In the genomic region with DNA sequence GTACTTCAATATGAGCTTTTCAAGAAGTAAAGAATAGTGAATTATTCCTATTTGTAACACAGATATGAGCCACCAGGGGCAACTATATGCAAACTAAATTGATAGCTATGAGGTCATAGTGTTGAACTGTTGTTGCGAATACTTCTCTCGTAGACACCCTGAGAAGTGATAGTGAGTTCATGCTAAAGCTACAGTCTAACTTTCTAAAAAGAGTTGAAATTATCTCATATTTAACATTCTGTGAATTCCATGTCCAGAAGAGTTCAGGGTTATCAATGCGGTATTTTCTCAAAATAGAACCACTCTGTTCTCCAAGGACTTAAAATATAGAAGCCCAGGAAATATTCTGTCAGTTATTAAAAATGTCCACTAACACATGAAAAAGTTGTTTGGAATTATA, we compare ENCODE assay signal across 24 cellular contexts.
"Had no signal": no experiment of that assay in that cellular context is flagged by ENCODE, and none has a peak within 500 bp of the region (broad histone marks: within the 10 kb centered on the region; RNA-seq: fewer than 3 reads in every experiment).

No MANE protein-coding gene starts in this region.

- ATAC-seq: activated CD8-positive, alpha-beta T cell treated with anti-CD3 and anti-CD28 coated beads for 36 hours; activated T-cell treated with anti-CD3 and anti-CD28 coated beads, Interleukin-2, amount 50 U/mL, for 4 hours; activated T-helper 17 cell treated with anti-CD3 and anti-CD28 coated beads, Interleukin-2, amount 50 U/mL, for 72 hours; body of pancreas; esophagus mucosa had no signal

- H3K27me3 Mint-ChIP-seq: activated CD4-positive, alpha-beta T cell treated with anti-CD3 and anti-CD28 coated beads, Interleukin-2, amount 10 ng/mL, durations not matched to agents 7 days and 5 days; activated CD8-positive, alpha-beta T cell treated with anti-CD3 and anti-CD28 coated beads for 36 hours; activated naive CD8-positive, alpha-beta T cell; activated T-helper 17 cell treated with anti-CD3 and anti-CD28 coated beads, Interleukin-2, amount 50 U/mL, for 72 hours; central memory CD8-positive, alpha-beta T cell had no signal

- H3K36me3 Mint-ChIP-seq: activated naive CD8-positive, alpha-beta T cell had no signal

- H3K4me1 Mint-ChIP-seq: activated CD4-positive, alpha-beta T cell treated with anti-CD3 and anti-CD28 coated beads, Interleukin-2, amount 10 ng/mL, durations not matched to agents 7 days and 5 days; activated T-helper 17 cell treated with anti-CD3 and anti-CD28 coated beads, Interleukin-2, amount 50 U/mL, for 72 hours; central memory CD8-positive, alpha-beta T cell had no signal

- H3K4me3 Mint-ChIP-seq: activated CD4-positive, alpha-beta T cell treated with anti-CD3 and anti-CD28 coated beads, Interleukin-2, amount 10 ng/mL, durations not matched to agents 7 days and 5 days; activated CD8-positive, alpha-beta T cell treated with anti-CD3 and anti-CD28 coated beads for 36 hours; activated naive CD8-positive, alpha-beta T cell; activated T-cell treated with anti-CD3 and anti-CD28 coated beads, Interleukin-2, amount 50 U/mL, for 4 hours; activated T-helper 17 cell treated with anti-CD3 and anti-CD28 coated beads, Interleukin-2, amount 50 U/mL, for 72 hours; central memory CD8-positive, alpha-beta T cell had no signal

- H3K9me3 ChIP-seq: body of pancreas, colonic mucosa had no signal

- H3K27ac Mint-ChIP-seq: activated CD4-positive, alpha-beta T cell treated with anti-CD3 and anti-CD28 coated beads, Interleukin-2, amount 10 ng/mL, durations not matched to agents 7 days and 5 days; activated CD8-positive, alpha-beta T cell treated with anti-CD3 and anti-CD28 coated beads for 36 hours; activated naive CD8-positive, alpha-beta T cell; activated T-helper 17 cell treated with anti-CD3 and anti-CD28 coated beads, Interleukin-2, amount 50 U/mL, for 72 hours had no signal

- H3K4me1 ChIP-seq: breast epithelium, colonic mucosa had no signal

- H3K4me3 ChIP-seq: body of pancreas, breast epithelium, colonic mucosa had no signal

- H3K36me3 ChIP-seq: breast epithelium, colonic mucosa had no signal

- H3K9me3 Mint-ChIP-seq: activated CD4-positive, alpha-beta T cell treated with anti-CD3 and anti-CD28 coated beads, Interleukin-2, amount 10 ng/mL, durations not matched to agents 7 days and 5 days; activated T-helper 17 cell treated with anti-CD3 and anti-CD28 coated beads, Interleukin-2, amount 50 U/mL, for 72 hours had no signal

- DNase-seq: activated CD4-positive, alpha-beta T cell treated with anti-CD3 and anti-CD28 coated beads for 1 hour; activated CD4-positive, alpha-beta T cell treated with anti-CD3 and anti-CD28 coated beads for 4 hours; activated CD4-positive, alpha-beta T cell treated with anti-CD3 and anti-CD28 coated beads, Interleukin-2, amount 10 ng/mL, durations not matched to agents 7 days and 5 days; activated CD4-positive, alpha-beta T cell treated with anti-CD3 and anti-CD28 coated beads, Interleukin-2, amount 50 U/mL, for 48 hours; activated CD4-positive, CD25-positive, alpha-beta regulatory T cell; activated CD8-positive, alpha-beta memory T cell treated with anti-CD3 and anti-CD28 coated beads for 24 hours; activated CD8-positive, alpha-beta T cell treated with anti-CD3 and anti-CD28 coated beads for 36 hours; activated effector memory CD4-positive, alpha-beta T cell treated with Interleukin-2 at 50 U/mL for 16 hours; activated gamma-delta T cell treated with Interleukin-2 at 50 U/mL for 16 hours; activated naive CD4-positive, alpha-beta T cell treated with anti-CD3 and anti-CD28 coated beads, Interleukin-2, amount 50 U/mL, for 16 hours; activated naive CD4-positive, alpha-beta T cell treated with Interleukin-2 at 50 U/mL for 16 hours; activated T-cell treated with anti-CD3 and anti-CD28 coated beads, Interleukin-2, amount 50 U/mL, for 4 hours; amniotic stem cell; anterior cingulate cortex; body of pancreas; colonic mucosa; effector CD8-positive, alpha-beta T cell; head of caudate nucleus; T-helper 2 cell had no signal

- H3K27me3 ChIP-seq: body of pancreas, breast epithelium, colonic mucosa had no signal

- H3K27ac ChIP-seq: body of pancreas, breast epithelium, colonic mucosa had no signal
